In the genomic region with DNA sequence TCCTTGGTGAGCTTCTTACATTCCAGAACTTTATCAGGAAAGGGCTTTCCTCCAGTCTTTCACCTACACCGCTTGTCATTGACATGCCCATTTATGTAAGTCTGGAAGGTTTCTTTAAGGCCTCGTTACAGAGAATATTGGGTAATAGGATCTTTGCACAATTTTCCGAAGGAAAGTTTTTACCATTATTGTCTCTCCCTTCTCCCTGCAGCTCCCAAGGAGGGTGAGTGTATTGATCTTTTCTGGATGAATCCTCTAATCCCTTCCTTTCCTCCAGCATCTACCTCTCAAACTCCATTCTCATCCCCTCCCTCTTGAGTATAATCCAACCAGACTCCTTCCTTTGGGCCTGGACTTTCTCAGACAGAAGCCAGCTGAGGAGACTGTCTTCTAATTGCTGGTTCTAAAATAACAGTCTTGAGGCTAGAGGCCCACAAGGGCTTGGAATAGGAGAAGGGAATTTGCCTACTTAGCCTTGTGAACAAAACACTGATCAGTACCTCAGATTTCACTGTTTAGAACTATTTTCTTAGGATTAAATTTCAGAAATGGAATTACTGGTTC, we compare ENCODE assay signal across 10 cellular contexts. TPM values are rescaled to one million over a fixed set of nuclear protein-coding genes. Genes with fewer than 3 reads are reported as not detected.
DNase-seq lines count a peak whose midpoint lies in the region; ATAC-seq and TF ChIP-seq lines count a peak whose summit lies in the region.
"Had no signal": no experiment of that assay in that cellular context is flagged by ENCODE, and none has a peak within 500 bp of the region (broad histone marks: within the 10 kb centered on the region; RNA-seq: fewer than 3 reads in every experiment).

No MANE protein-coding gene starts in this region.

- H3K4me3 ChIP-seq in smooth muscle cell, result no peak overlapping the region

- H3K27ac Mint-ChIP-seq in WTC11, result peak overlapping the region; percentile 71

- peaks cover 21% of the 10 kb centered on the region for H3K4me1 ChIP-seq in smooth muscle cell (ENCODE audit: low read depth)

- no peaks in the 10 kb centered on the region for H3K36me3 ChIP-seq in smooth muscle cell (ENCODE audit: low read depth)

- DNase-seq in SIG-M5 treated with dmso at 0.1 percent for 504 hours (lab: John Stamatoyannopoulos, UW; ENCODE audit: unreplicated experiment) (peak; percentile 31), SIG-M5 (lab: John Stamatoyannopoulos, UW) (no peak), WTC11 (ENCODE audit: low spot score) (no peak), islet precursor cell (peak; percentile 88), smooth muscle cell (lab: John Stamatoyannopoulos, UW; ENCODE audit: unreplicated experiment) (no peak), DMS153 treated with DMSO at 0.1 percent for 48 hours (lab: John Stamatoyannopoulos, UW; ENCODE audit: unreplicated experiment) (no peak), amygdala (lab: John Stamatoyannopoulos, UW) (no peak)
- DNase-seq: activated T-cell treated with anti-CD3 and anti-CD28 coated beads, Interleukin-2, amount 50 U/mL, for 1 hour; NCI-H345 had no signal

- H3K4me2 ChIP-seq in smooth muscle cell, result peak overlapping the region; percentile 59

- peaks cover 14% of the 10 kb centered on the region for H3K4me1 Mint-ChIP-seq in WTC11

- no peaks in the 10 kb centered on the region for H3K9me3 ChIP-seq in smooth muscle cell (replicated peaks; ENCODE audit: low read depth)

- H3K27ac ChIP-seq in smooth muscle cell (ENCODE audit: low read depth), result peak overlapping the region; percentile 51

- 4% methylated on average over 3 of the region's 3 CpGs for whole genome bisulfite sequencing in smooth muscle cell (ENCODE audit: low lambda C conversion rate)

- peaks cover 10% of the 10 kb centered on the region for H3F3A ChIP-seq in smooth muscle cell (ENCODE audit: low read depth)

- H3K9ac ChIP-seq in smooth muscle cell (ENCODE audit: low read depth), result no peak overlapping the region

- H3K79me2 ChIP-seq in smooth muscle cell (ENCODE audit: low read depth), result peaks cover 100% of the 10 kb centered on the region

- TF ChIP-seq CTCF in WTC11 (IDR thresholded peaks at IDR 0.05) (no peak), smooth muscle cell (IDR thresholded peaks at IDR 0.05; ENCODE audit: borderline replicate concordance, insufficient read depth, poor library complexity, severe bottlenecking) (no peak)

- ATAC-seq in WTC11 (no peak), HG03175 (IDR thresholded peaks at IDR 0.05; ENCODE audit: unreplicated experiment) (no peak)

- H3K27me3 Mint-ChIP-seq in WTC11 (ENCODE audit: low read depth), result no peaks in the 10 kb centered on the region

- POLR2A ChIA-PET in WTC11 (lab: Charles Lee), result no interaction called here

- H2AFZ ChIP-seq in smooth muscle cell (ENCODE audit: low read depth), result no peak overlapping the region

- CTCF ChIA-PET in WTC11 (lab: Charles Lee), result interaction anchor here (1.0 kb wide), 1 partner anchor 23 kb away, joined by 3 read pairs; no protein-coding TSS in a partner anchor

- no peaks in the 10 kb centered on the region for H3K27me3 ChIP-seq in smooth muscle cell (ENCODE audit: low read depth)

- H4K20me1 ChIP-seq in smooth muscle cell (ENCODE audit: low read depth), result peaks cover 100% of the 10 kb centered on the region

- no peaks in the 10 kb centered on the region for H3K9me3 Mint-ChIP-seq in WTC11

- no peaks in the 10 kb centered on the region for H3K36me3 Mint-ChIP-seq in WTC11

- no peak overlapping the region for H3K4me3 Mint-ChIP-seq in WTC11

TF ChIP-seq in WTC11, 78 proteins besides CTCF, POLR2A, EP300 and RAD21:
- TF ChIP-seq, protein P1, sequence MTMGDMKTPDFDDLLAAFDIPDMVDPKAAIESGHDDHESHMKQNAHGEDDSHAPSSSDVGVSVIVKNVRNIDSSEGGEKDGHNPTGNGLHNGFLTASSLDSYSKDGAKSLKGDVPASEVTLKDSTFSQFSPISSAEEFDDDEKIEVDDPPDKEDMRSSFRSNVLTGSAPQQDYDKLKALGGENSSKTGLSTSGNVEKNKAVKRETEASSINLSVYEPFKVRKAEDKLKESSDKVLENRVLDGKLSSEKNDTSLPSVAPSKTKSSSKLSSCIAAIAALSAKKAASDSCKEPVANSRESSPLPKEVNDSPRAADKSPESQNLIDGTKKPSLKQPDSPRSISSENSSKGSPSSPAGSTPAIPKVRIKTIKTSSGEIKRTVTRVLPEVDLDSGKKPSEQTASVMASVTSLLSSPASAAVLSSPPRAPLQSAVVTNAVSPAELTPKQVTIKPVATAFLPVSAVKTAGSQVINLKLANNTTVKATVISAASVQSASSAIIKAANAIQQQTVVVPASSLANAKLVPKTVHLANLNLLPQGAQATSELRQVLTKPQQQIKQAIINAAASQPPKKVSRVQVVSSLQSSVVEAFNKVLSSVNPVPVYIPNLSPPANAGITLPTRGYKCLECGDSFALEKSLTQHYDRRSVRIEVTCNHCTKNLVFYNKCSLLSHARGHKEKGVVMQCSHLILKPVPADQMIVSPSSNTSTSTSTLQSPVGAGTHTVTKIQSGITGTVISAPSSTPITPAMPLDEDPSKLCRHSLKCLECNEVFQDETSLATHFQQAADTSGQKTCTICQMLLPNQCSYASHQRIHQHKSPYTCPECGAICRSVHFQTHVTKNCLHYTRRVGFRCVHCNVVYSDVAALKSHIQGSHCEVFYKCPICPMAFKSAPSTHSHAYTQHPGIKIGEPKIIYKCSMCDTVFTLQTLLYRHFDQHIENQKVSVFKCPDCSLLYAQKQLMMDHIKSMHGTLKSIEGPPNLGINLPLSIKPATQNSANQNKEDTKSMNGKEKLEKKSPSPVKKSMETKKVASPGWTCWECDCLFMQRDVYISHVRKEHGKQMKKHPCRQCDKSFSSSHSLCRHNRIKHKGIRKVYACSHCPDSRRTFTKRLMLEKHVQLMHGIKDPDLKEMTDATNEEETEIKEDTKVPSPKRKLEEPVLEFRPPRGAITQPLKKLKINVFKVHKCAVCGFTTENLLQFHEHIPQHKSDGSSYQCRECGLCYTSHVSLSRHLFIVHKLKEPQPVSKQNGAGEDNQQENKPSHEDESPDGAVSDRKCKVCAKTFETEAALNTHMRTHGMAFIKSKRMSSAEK (CRISPR knock-in tag; IDR thresholded peaks at IDR 0.05; ENCODE audit: borderline replicate concordance), result no peak
- TF ChIP-seq, protein P2, sequence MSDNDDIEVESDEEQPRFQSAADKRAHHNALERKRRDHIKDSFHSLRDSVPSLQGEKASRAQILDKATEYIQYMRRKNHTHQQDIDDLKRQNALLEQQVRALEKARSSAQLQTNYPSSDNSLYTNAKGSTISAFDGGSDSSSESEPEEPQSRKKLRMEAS (CRISPR knock-in tag; IDR thresholded peaks at IDR 0.05), result no peak

RNA-seq across cellular contexts. Expression of a gene that starts 21.8 kb away (rescaled TPM):
- 118 to 126 TPM (median 123 TPM) in 3 replicates for total RNA-seq in WTC11 (2021)
- total RNA-seq in smooth muscle cell, result 95.0 and 104 TPM in 2 replicates
- polyA plus RNA-seq in smooth muscle cell, result 42.2 and 62.5 TPM in 2 replicates

Comparison
In these comparisons a context has a peak if more than half of its experiments do, and no peak if none do; other contexts are left out.
1. DNase-seq: peak in SIG-M5 treated with dmso at 0.1 percent for 504 hours (single experiment) and islet precursor cell (single experiment); none in SIG-M5 (single experiment), WTC11 (single experiment), smooth muscle cell (single experiment), DMS153 treated with DMSO at 0.1 percent for 48 hours (single experiment) and amygdala (0 of 56).